In genomic region chr10:103982639-103983038, GRCh38 we compare ENCODE assay signal across 8 cellular contexts. TPM values are rescaled to one million over a fixed set of nuclear protein-coding genes. Genes with fewer than 3 reads are reported as not detected.
DNase-seq lines count a peak whose midpoint lies in the region; ATAC-seq, FAIRE-seq and TF ChIP-seq lines count a peak whose summit lies in the region.

No MANE protein-coding gene starts in this region.

- TF ChIP-seq POLR2A in HCT116 (IDR thresholded peaks at IDR 0.05; ENCODE audit: borderline replicate concordance, extremely low read depth, insufficient read depth, insufficient read length): no peak

- no TSS peak for BruUV-seq in HCT116 (replicated peaks; lab: Mats Ljungman, UMichigan)

- CTCF ChIA-PET in HCT116 (lab: Charles Lee): interaction anchor here (0.8 to 1.1 kb wide), 2 partner anchors 13 to 36 kb away, joined by 4 read pairs; no protein-coding TSS in a partner anchor

- RAD21 ChIA-PET in HCT116 (lab: Charles Lee; ENCODE audit: low non-redundant PET in 1 of 2, low total read pairs in 2 of 2, uncharacterized antibody in 2 of 2, unreplicated experiment in 2 of 2): no interaction called here

- peaks cover 100% of the 10 kb centered on the region for H3K79me2 ChIP-seq in HCT116 (ENCODE audit: insufficient read depth, low read length)

- no peak overlapping the region for H3K4me2 ChIP-seq in HCT116 (ENCODE audit: low read length)

- ATAC-seq in HCT116 (peak; percentile 92), GM19328 (IDR thresholded peaks at IDR 0.05; ENCODE audit: unreplicated experiment) (no peak)

- no peaks in the 10 kb centered on the region for H3K27me3 ChIP-seq in HCT116 (ENCODE audit: insufficient read depth, low read length)

- FAIRE-seq in D721Med (lab: Jason Lieb, UNC): no peak

- H3K4me1 Mint-ChIP-seq in activated naive CD8-positive, alpha-beta T cell (ENCODE audit: low read depth): peaks cover 76% of the 10 kb centered on the region

- no peaks in the 10 kb centered on the region for H3K36me3 ChIP-seq in HCT116 (ENCODE audit: control insufficient read depth in 1 of 2, insufficient read depth in 2 of 2, low read length in 2 of 2)

- POLR2A ChIA-PET in HCT116 (lab: Charles Lee): interaction anchor here (1.5 kb wide), 1 partner anchor 13 kb away, joined by 5 read pairs; no protein-coding TSS in a partner anchor

- intact Hi-C loops in HCT116 (cut with micrococcal nuclease): no loop called here

- DNase-seq in D721Med (ENCODE audit: insufficient read length, low spot score) (no peak), HCT116 (ENCODE audit: low read depth, low spot score) (peak; percentile 34), medulla oblongata (ENCODE audit: extremely low spot score) (peak; percentile 29), NAMALWA (ENCODE audit: low spot score) (no peak), NCI-H1436 treated with DMSO at 0.1 percent for 48 hours (lab: John Stamatoyannopoulos, UW) (no peak)
- no peak for DNase-seq in stimulated activated CD4-positive, alpha-beta T cell treated with anti-CD3 and anti-CD28 coated beads, Interleukin-12 subunit alpha, Interleukin-12 subunit beta, amount 100 ng/mL, for 4 hours

- H3K9me3 Mint-ChIP-seq in activated naive CD8-positive, alpha-beta T cell (ENCODE audit: low read depth): no peaks in the 10 kb centered on the region

- H3K27ac Mint-ChIP-seq in activated naive CD8-positive, alpha-beta T cell: peak overlapping the region; percentile 72

- H4K20me1 ChIP-seq in HCT116 (ENCODE audit: insufficient read depth): peaks cover 44% of the 10 kb centered on the region

- H3K4me3 Mint-ChIP-seq in activated naive CD8-positive, alpha-beta T cell: no peak overlapping the region

- TF ChIP-seq RAD21 in HCT116 (IDR thresholded peaks at IDR 0.05; ENCODE audit: low read depth): peak; percentile 70

- peaks cover 2 to 14% of the 10 kb centered on the region in 2 experiments; a peak in 2 of 4 replicates for H3K4me1 ChIP-seq in HCT116 (ENCODE audit: control insufficient read depth in 1 of 2, insufficient read depth in 2 of 2, low read length in 2 of 2)

- no peaks in the 10 kb centered on the region for H3K9me3 ChIP-seq in HCT116 (ENCODE audit: control insufficient read depth in 1 of 2, insufficient read depth in 1 of 2, low read depth in 1 of 2, low read length in 2 of 2)

- TF ChIP-seq CTCF in D721Med (IDR thresholded peaks at IDR 0.05; ENCODE audit: insufficient read depth, missing control alignments) (peak; percentile 53), HCT116 (IDR thresholded peaks at IDR 0.05 in 2 of 3, conservative IDR thresholded peaks at IDR 0.05 in 1 of 3; ENCODE audit: borderline replicate concordance in 1 of 3, insufficient read depth in 1 of 3, low read depth in 2 of 3, low read length in 2 of 3) (peak; percentile 57 to 69 (median 66); a peak in 4 of 6 replicates)

- no peaks in the 10 kb centered on the region for H3K36me3 Mint-ChIP-seq in activated naive CD8-positive, alpha-beta T cell

- no peak overlapping the region for H3K9ac ChIP-seq in HCT116 (ENCODE audit: low read length)

- no peak overlapping the region for H3K27ac ChIP-seq in HCT116 (ENCODE audit: low read depth, low read length)

- H3K9me2 ChIP-seq in HCT116 (ENCODE audit: insufficient read depth): no peaks in the 10 kb centered on the region

- no peaks in the 10 kb centered on the region for H3K27me3 Mint-ChIP-seq in activated naive CD8-positive, alpha-beta T cell

- H2AFZ ChIP-seq in HCT116 (ENCODE audit: low read depth, low read length, poor library complexity, severe bottlenecking): no peak overlapping the region

- H3K4me3 ChIP-seq in HCT116 (replicated peaks in 1 of 2; ENCODE audit: low read depth in 1 of 2, low read length in 2 of 2): no peak overlapping the region

TF ChIP-seq in HCT116, 20 proteins besides CTCF, POLR2A, EP300 and RAD21:
- TF ChIP-seq YY1 (IDR thresholded peaks at IDR 0.05; ENCODE audit: extremely low read depth, insufficient replicate concordance, low read depth, low read length) (peak; percentile 23), ZNF274 (IDR thresholded peaks at IDR 0.05; ENCODE audit: low read depth, low read length) (no peak), CBX3 (IDR thresholded peaks at IDR 0.05; ENCODE audit: low read depth) (0 out of 2 replicates have a peak, but pooled peaks have one; percentile 27), EGR1 (IDR thresholded peaks at IDR 0.05; ENCODE audit: low read depth) (no peak), CEBPB (IDR thresholded peaks at IDR 0.05; ENCODE audit: low read depth) (0 out of 2 replicates have a peak, but pooled peaks have one; percentile 37)
TF ChIP-seq in HCT116: peak in this region for 3.

RNA-seq across cellular contexts. Expression of gene SLK, which starts 15.7 kb away (rescaled TPM):
- 44.2 TPM for total RNA-seq in HCT116 (2021; ENCODE audit: unreplicated experiment)
- polyA plus RNA-seq in HCT116 (2012): 9.4 and 13.3 TPM in 2 replicates

Comparison
In these comparisons a context has a peak if more than half of its experiments do, and no peak if none do; other contexts are left out.
1. DNase-seq: peak in HCT116 (single experiment) and medulla oblongata (single experiment); none in D721Med (single experiment), NAMALWA (single experiment), stimulated activated CD4-positive, alpha-beta T cell treated with anti-CD3 and anti-CD28 coated beads, Interleukin-12 subunit alpha, Interleukin-12 subunit beta, amount 100 ng/mL, for 4 hours (single experiment) and NCI-H1436 treated with DMSO at 0.1 percent for 48 hours (single experiment).